In genomic region chr3:51391566-51392300, GRCh38 we compare ENCODE assay signal across 8 cellular contexts. TPM values are rescaled to one million over a fixed set of nuclear protein-coding genes. Genes with fewer than 3 reads are reported as not detected.
DNase-seq lines count a peak whose midpoint lies in the region; ATAC-seq and TF ChIP-seq lines count a peak whose summit lies in the region.

No MANE protein-coding gene starts in this region.

- TF ChIP-seq CTCF in CD8-positive, alpha-beta T cell (IDR thresholded peaks at IDR 0.05) = no peak
- TF ChIP-seq CTCF in KMS-11 (conservative IDR thresholded peaks at IDR 0.05; ENCODE audit: low read depth, low read length) (no peak), neural cell (IDR thresholded peaks at IDR 0.05; ENCODE audit: poor library complexity, severe bottlenecking) (no peak)

- no peaks in the 10 kb centered on the region for H3K27me3 Mint-ChIP-seq in CD8-positive, alpha-beta T cell (ENCODE audit: low read depth)

- intact Hi-C loops in CD8-positive, alpha-beta T cell (cut with DNase I, micrococcal nuclease) = loop anchor here (1.0 to 10.0 kb wide), 13 partner anchors 108 to 1296 kb away; partner anchors contain the start of genes TEX264 (in 2 of the 2), ABHD14B (in 1 of the 2), DCAF1 (in 1 of the 2) and DUSP7 (in 1 of the 2)

- H3K4me2 ChIP-seq in KMS-11 (peak overlapping the region; percentile 54), neural cell (ENCODE audit: low read length) (peak overlapping the region; percentile 69)

- no peaks in the 10 kb centered on the region for H3K27me3 ChIP-seq in CD8-positive, alpha-beta T cell (ENCODE audit: insufficient read depth, low read length)
- H3K27me3 ChIP-seq in KMS-11 (ENCODE audit: insufficient read depth, low read depth) (no peaks in the 10 kb centered on the region), neural cell (ENCODE audit: insufficient read depth, low read depth, low read length) (no peaks in the 10 kb centered on the region)

- TF ChIP-seq RAD21 in neural cell (conservative IDR thresholded peaks at IDR 0.05) = no peak

- CTCF ChIA-PET in CD8-positive, alpha-beta T cell (lab: Charles Lee) = interaction anchor here (1.5 kb wide), 1 partner anchor 290 kb away, joined by 7 read pairs; no protein-coding TSS in a partner anchor

- peaks cover 5% of the 10 kb centered on the region for H3F3A ChIP-seq in neural cell (ENCODE audit: insufficient read depth, low read length, poor library complexity, severe bottlenecking)

- peak overlapping the region; percentile 61 for H3K4me3 ChIP-seq in CD8-positive, alpha-beta T cell (ENCODE audit: low read depth, low read length)
- H3K4me3 ChIP-seq in KMS-11 (IDR thresholded peaks at IDR 0.05; ENCODE audit: insufficient read depth, low read depth, low read length) (no peak overlapping the region), neural cell (ENCODE audit: low read length) (peak overlapping the region; percentile 90)

- peak overlapping the region; percentile 82 for H3K4me3 Mint-ChIP-seq in CD8-positive, alpha-beta T cell

- H4K20me1 ChIP-seq in KMS-11 (ENCODE audit: insufficient read depth) (no peaks in the 10 kb centered on the region), neural cell (ENCODE audit: insufficient read depth) (peaks cover 11% of the 10 kb centered on the region)

- H2AFZ ChIP-seq in KMS-11 (ENCODE audit: low read depth) = no peak overlapping the region
- H2AFZ ChIP-seq in neural cell (ENCODE audit: low read depth, low read length) = peak overlapping the region; percentile 7

- H3K36me3 ChIP-seq in CD8-positive, alpha-beta T cell (ENCODE audit: insufficient read depth, low read length) = peaks cover 35% of the 10 kb centered on the region
- H3K36me3 ChIP-seq in KMS-11 (ENCODE audit: insufficient read depth) (no peaks in the 10 kb centered on the region), neural cell (ENCODE audit: insufficient read depth, low read length) (peaks cover 30% of the 10 kb centered on the region)

- H3K27ac Mint-ChIP-seq in CD8-positive, alpha-beta T cell = peak overlapping the region; percentile 94

- no peak for TF ChIP-seq EP300 in neural cell (conservative IDR thresholded peaks at IDR 0.05; ENCODE audit: poor library complexity, severe bottlenecking)

- peaks cover 61% of the 10 kb centered on the region for H3K36me3 Mint-ChIP-seq in CD8-positive, alpha-beta T cell

- H3K9me2 ChIP-seq in neural cell (ENCODE audit: insufficient read depth, low read length) = no peaks in the 10 kb centered on the region

- peaks cover 68% of the 10 kb centered on the region for H3K4me1 Mint-ChIP-seq in CD8-positive, alpha-beta T cell (ENCODE audit: low read depth)

- H3K4me1 ChIP-seq in CD8-positive, alpha-beta T cell (ENCODE audit: insufficient read depth, low read length) = peaks cover 48% of the 10 kb centered on the region
- peaks cover 45% of the 10 kb centered on the region for H3K4me1 ChIP-seq in KMS-11 (ENCODE audit: low read depth, poor library complexity, severe bottlenecking)

- no peaks in the 10 kb centered on the region for H3K9me3 ChIP-seq in CD8-positive, alpha-beta T cell (ENCODE audit: low read length)
- no peaks in the 10 kb centered on the region for H3K9me3 ChIP-seq in neural cell (ENCODE audit: low read length)

- peak overlapping the region; percentile 71 for H3K27ac ChIP-seq in CD8-positive, alpha-beta T cell (ENCODE audit: low read depth, low read length)
- H3K27ac ChIP-seq in KMS-11 (peak overlapping the region; percentile 75), neural cell (ENCODE audit: low read length) (peak overlapping the region; percentile 87)

- POLR2A ChIA-PET in CD8-positive, alpha-beta T cell (lab: Charles Lee) = no interaction called here

- no peaks in the 10 kb centered on the region for H3K9me3 Mint-ChIP-seq in CD8-positive, alpha-beta T cell

- H3K79me2 ChIP-seq in KMS-11 (ENCODE audit: insufficient read depth, low read depth) (peaks cover 49% of the 10 kb centered on the region), neural cell (replicated peaks; ENCODE audit: insufficient read depth, low read length) (peaks cover 33% of the 10 kb centered on the region)

- DNase-seq in CD8-positive, alpha-beta T cell = peak in 5 of 7 experiments; percentile 24 to 67 (median 46)
- DNase-seq in activated T-helper 1 cell treated with Interleukin-2 at 50 U/mL for 16 hours (ENCODE audit: low read depth) (peak; percentile 37), fibroblast of peridontal ligament (ENCODE audit: extremely low read depth) (peak; percentile 14), cerebellar cortex (ENCODE audit: low spot score) (no peak), putamen (ENCODE audit: low spot score) (no peak)

- ATAC-seq in CD8-positive, alpha-beta T cell = peak; percentile 29
- peak; percentile 7 for ATAC-seq in GM21515 (IDR thresholded peaks at IDR 0.05; ENCODE audit: unreplicated experiment)

- peak overlapping the region; percentile 80 for H3K9ac ChIP-seq in KMS-11
- H3K9ac ChIP-seq in neural cell (ENCODE audit: low read length) = peak overlapping the region; percentile 88

TF ChIP-seq in neural cell, 6 proteins besides CTCF, POLR2A, EP300 and RAD21:
- TF ChIP-seq TAF1 (IDR thresholded peaks at IDR 0.05; ENCODE audit: low read depth) = no peak
- TF ChIP-seq POLR2AphosphoS5 (IDR thresholded peaks at IDR 0.05) = peak; percentile 2

RNA-seq across cellular contexts. Expression of gene RBM15B, which starts 0.6 kb away (rescaled TPM):
- total RNA-seq in CD8-positive, alpha-beta T cell = 10 to 100 TPM; 29.5 to 29.8 TPM
- 24.1 and 27.4 TPM in 2 replicates for polyA plus RNA-seq in neural cell
- 65.9 and 73.0 TPM in 2 replicates for polyA minus RNA-seq in neural cell

RNA-seq across cellular contexts. Expression of gene MANF, which starts 6.6 kb away (rescaled TPM):
- total RNA-seq in CD8-positive, alpha-beta T cell = 10 to 100 TPM; 32.2 to 35.0 TPM
- polyA plus RNA-seq in neural cell = 60.7 and 77.3 TPM in 2 replicates
- polyA minus RNA-seq in neural cell = 23.4 and 26.3 TPM in 2 replicates

Comparison
In these comparisons a context has a peak if more than half of its experiments do, and no peak if none do; other contexts are left out.
1. DNase-seq: peak in CD8-positive, alpha-beta T cell (5 of 7), activated T-helper 1 cell treated with Interleukin-2 at 50 U/mL for 16 hours (single experiment) and fibroblast of peridontal ligament (single experiment); none in cerebellar cortex (single experiment) and putamen (single experiment).
2. Peak in every context shown above with its lines, with median percentiles within 50 percentile points of each other: H3K27ac ChIP-seq.